ENCODE assay signal across 9 cellular contexts in the genomic region with DNA sequence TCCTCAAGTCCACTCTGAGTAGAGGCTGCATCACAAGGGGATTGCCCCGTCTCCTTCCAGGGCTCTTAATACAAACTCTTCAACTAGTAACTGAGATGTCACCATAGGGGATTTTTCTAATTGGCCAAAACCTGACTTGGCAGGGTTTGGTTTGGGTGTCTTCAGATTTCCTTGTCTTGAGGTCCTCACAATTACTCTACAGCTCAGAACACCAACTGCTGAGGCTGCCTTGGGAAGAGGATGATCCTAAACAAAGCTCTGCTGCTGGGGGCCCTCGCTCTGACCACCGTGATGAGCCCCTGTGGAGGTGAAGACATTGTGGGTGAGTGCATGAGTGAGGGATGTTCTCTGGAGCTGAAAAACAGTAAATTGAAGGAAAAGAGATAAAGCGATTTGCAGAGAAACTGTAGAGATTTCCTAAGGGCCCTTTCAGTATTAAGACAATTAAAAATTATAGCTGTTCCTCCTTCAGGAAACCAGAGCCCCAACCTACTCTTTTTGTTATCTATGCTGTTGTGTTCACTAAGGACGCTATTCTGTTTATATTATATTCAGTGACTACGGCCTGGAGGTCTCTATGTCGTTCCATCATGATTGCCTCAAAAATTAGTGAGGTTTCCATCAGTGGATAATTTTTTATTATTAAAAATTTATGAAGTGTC. TPM values are rescaled to one million over a fixed set of nuclear protein-coding genes. Genes with fewer than 3 reads are reported as not detected.
DNase-seq lines count a peak whose midpoint lies in the region; ATAC-seq lines count a peak whose summit lies in the region.
"Had no signal": no experiment of that assay in that cellular context is flagged by ENCODE, and none has a peak within 500 bp of the region (broad histone marks: within the 10 kb centered on the region; RNA-seq: fewer than 3 reads in every experiment).

A gene (plus strand): TSS at position 188 of the 662 bp plus-strand sequence. CDS start 53 bp downstream, at position 241.

- H3K36me3 Mint-ChIP-seq in T-helper 1 cell treated with Interleukin-12 subunit alpha and Interleukin-12 subunit beta and Interleukin-4 antibody, amounts not matched to agents 30 μg/mL and 1 μg/mL, for 36 hours (ENCODE audit: low read depth), result peaks cover 17% of the 10 kb centered on the region

- H3K18ac ChIP-seq in trophoblast cell (ENCODE audit: low read length), result no peak within 1 kb of the TSS

- H4K91ac ChIP-seq in trophoblast cell (ENCODE audit: low read depth, low read length), result no peak within 1 kb of the TSS

- H3K27me3 ChIP-seq in trophoblast cell (ENCODE audit: insufficient read depth, low read length), result no peaks in the 10 kb centered on the region
- H3K27me3 ChIP-seq: pancreas had no signal

- H2AK5ac ChIP-seq in trophoblast cell (ENCODE audit: low read length), result no peak within 1 kb of the TSS

- no peak within 1 kb of the TSS for H3K23ac ChIP-seq in trophoblast cell (ENCODE audit: low read length)

- no peak within 1 kb of the TSS for H3K14ac ChIP-seq in trophoblast cell (ENCODE audit: low read length)

- no peak within 1 kb of the TSS for H4K12ac ChIP-seq in trophoblast cell (ENCODE audit: low read depth, low read length)

- DNase-seq in trophoblast cell (peak; percentile 18 to 47), HUDEP-2 (lab: John Stamatoyannopoulos, UW; ENCODE audit: unreplicated experiment in 76 of 76) (no peak), NCI-H446 treated with DMSO at 0.1 percent for 48 hours (lab: John Stamatoyannopoulos, UW) (no peak), ecto neural progenitor cell (ENCODE audit: low spot score) (no peak), activated gamma-delta T cell treated with Interleukin-2 at 50 U/mL for 16 hours (no peak)

- no peaks in the 10 kb centered on the region for H3K9me3 Mint-ChIP-seq in T-helper 1 cell treated with Interleukin-12 subunit alpha and Interleukin-12 subunit beta and Interleukin-4 antibody, amounts not matched to agents 30 μg/mL and 1 μg/mL, for 36 hours

- peak within 1 kb of the TSS; percentile 87 for H3K4me3 Mint-ChIP-seq in T-helper 1 cell treated with Interleukin-12 subunit alpha and Interleukin-12 subunit beta and Interleukin-4 antibody, amounts not matched to agents 30 μg/mL and 1 μg/mL, for 36 hours

- H3K79me1 ChIP-seq in trophoblast cell (ENCODE audit: low read length), result no peaks in the 10 kb centered on the region

- no peak within 1 kb of the TSS for H3K9ac ChIP-seq in trophoblast cell (ENCODE audit: low read length)

- WGBS in trophoblast cell (ENCODE audit: extremely low coverage, insufficient coverage, insufficient read length), result no CpG with 5 or more reads among the region's 7 CpGs

- no peaks in the 10 kb centered on the region for H3K9me3 ChIP-seq in trophoblast cell (ENCODE audit: insufficient read depth, low read depth, low read length)
- H3K9me3 ChIP-seq: pancreas had no signal

- H3K79me2 ChIP-seq in trophoblast cell (ENCODE audit: control insufficient read depth, insufficient read depth, low read length, poor library complexity), result no peaks in the 10 kb centered on the region

- no peak within 1 kb of the TSS for H4K8ac ChIP-seq in trophoblast cell (ENCODE audit: low read depth, low read length)

- H3K27ac Mint-ChIP-seq in T-helper 1 cell treated with Interleukin-12 subunit alpha and Interleukin-12 subunit beta and Interleukin-4 antibody, amounts not matched to agents 30 μg/mL and 1 μg/mL, for 36 hours, result peak within 1 kb of the TSS; percentile 83

- no peak within 1 kb of the TSS for H3K4ac ChIP-seq in trophoblast cell (ENCODE audit: low read depth, low read length)

- peaks cover 38% of the 10 kb centered on the region for H3K4me1 Mint-ChIP-seq in T-helper 1 cell treated with Interleukin-12 subunit alpha and Interleukin-12 subunit beta and Interleukin-4 antibody, amounts not matched to agents 30 μg/mL and 1 μg/mL, for 36 hours (ENCODE audit: low read depth)

- H3K36me3 ChIP-seq in trophoblast cell (ENCODE audit: control insufficient read depth in 1 of 2, insufficient read depth in 2 of 2, low read length in 2 of 2), result no peaks in the 10 kb centered on the region
- H3K36me3 ChIP-seq: pancreas had no signal

- H3K4me1 ChIP-seq in trophoblast cell (ENCODE audit: control insufficient read depth in 1 of 2, insufficient read depth in 2 of 2, low read length in 2 of 2), result no peaks in the 10 kb centered on the region
- H3K4me1 ChIP-seq: pancreas had no signal

- no peak within 1 kb of the TSS for H2AFZ ChIP-seq in trophoblast cell (ENCODE audit: insufficient read depth, low read length, poor library complexity)

- H2BK5ac ChIP-seq in trophoblast cell (ENCODE audit: low read depth, low read length, poor library complexity), result no peak within 1 kb of the TSS

- ATAC-seq in GM18861 (IDR thresholded peaks at IDR 0.05; ENCODE audit: unreplicated experiment), result peak; percentile 71
- peak; percentile 80 for ATAC-seq in HG02623 (IDR thresholded peaks at IDR 0.05; ENCODE audit: unreplicated experiment)

- H2BK12ac ChIP-seq in trophoblast cell (ENCODE audit: low read length), result no peak within 1 kb of the TSS

- H2BK120ac ChIP-seq in trophoblast cell (ENCODE audit: insufficient read depth, low read length, poor library complexity), result no peak within 1 kb of the TSS

- H3K4me2 ChIP-seq in trophoblast cell (ENCODE audit: low read length), result no peak within 1 kb of the TSS

- no peak within 1 kb of the TSS for H3K27ac ChIP-seq in trophoblast cell (ENCODE audit: low read depth, low read length)
- H3K27ac ChIP-seq: pancreas had no signal

- H3K4me3 ChIP-seq in trophoblast cell (ENCODE audit: low read depth, low read length), result no peak within 1 kb of the TSS
- H3K4me3 ChIP-seq: pancreas had no signal

- H3K27me3 Mint-ChIP-seq in T-helper 1 cell treated with Interleukin-12 subunit alpha and Interleukin-12 subunit beta and Interleukin-4 antibody, amounts not matched to agents 30 μg/mL and 1 μg/mL, for 36 hours (ENCODE audit: low read depth), result peaks cover 25% of the 10 kb centered on the region

RNA-seq across cellular contexts. Expression of the gene that starts here (rescaled TPM):
- not detected in 2 replicates for polyA plus RNA-seq in trophoblast cell (2013)

Comparison
In these comparisons a context has a peak if more than half of its experiments do, and no peak if none do; other contexts are left out.
1. DNase-seq: peak in trophoblast cell (2 of 2); none in HUDEP-2 (0 of 76), NCI-H446 treated with DMSO at 0.1 percent for 48 hours (single experiment), ecto neural progenitor cell (single experiment) and activated gamma-delta T cell treated with Interleukin-2 at 50 U/mL for 16 hours (single experiment).